8 cellular contexts compared by ENCODE assay signal in genomic region chr9:132670359-132670815, GRCh38. TPM values are rescaled to one million over a fixed set of nuclear protein-coding genes. Genes with fewer than 3 reads are reported as not detected.
DNase-seq lines count a peak whose midpoint lies in the region; ATAC-seq and TF ChIP-seq lines count a peak whose summit lies in the region.

GTF3C4 (plus strand) TSS chr9:132670464; CDS start chr9:132670599, 135 bp downstream.

- intact Hi-C loops in lower leg skin (cut with DNase I; ENCODE audit: low total_unique reads) = no loop called here

- no peak for TF ChIP-seq CTCF in lower leg skin (IDR thresholded peaks at IDR 0.05)

- DNase-seq in SIG-M5 treated with dmso at 0.1 percent for 504 hours (lab: John Stamatoyannopoulos, UW; ENCODE audit: unreplicated experiment) = peak; percentile 55
- no peak for DNase-seq in SIG-M5 (lab: John Stamatoyannopoulos, UW)
- DNase-seq in NCI-H446 treated with DMSO at 0.1 percent for 48 hours (lab: John Stamatoyannopoulos, UW) = peak; percentile 29
- peak; percentile 86 for DNase-seq in activated CD4-positive, alpha-beta T cell treated with anti-CD3 and anti-CD28 coated beads for 4 hours
- DNase-seq in dermis blood vessel endothelial cell = peak; percentile 83
- DNase-seq in lower leg skin (ENCODE audit: low spot score in 2 of 2) = peak; percentile 76 to 96
- DNase-seq in stimulated activated CD4-positive, alpha-beta T cell treated with anti-CD3 and anti-CD28 coated beads, Interleukin-4, amount 100 ng/mL, for 48 hours (ENCODE audit: low read depth in 2 of 2) = peak; percentile 78 to 82

- TF ChIP-seq POLR2A in lower leg skin (IDR thresholded peaks at IDR 0.05) = no peak

- peak within 1 kb of the TSS; percentile 86 for H3K4me3 ChIP-seq in lower leg skin (ENCODE audit: low read depth, poor library complexity, severe bottlenecking)

- WGBS in lower leg skin, 2 donors = 0% methylated on average over 19 of the region's 52 CpGs; no CpG with 5 or more reads in 1 of the 2 donors

- ATAC-seq in HG03039 (IDR thresholded peaks at IDR 0.05; ENCODE audit: unreplicated experiment) = peak; percentile 45

RNA-seq across cellular contexts. Expression of gene GTF3C4, which starts in this region (rescaled TPM):
- total RNA-seq in dermis blood vessel endothelial cell (13.1 and 20.1 TPM in 2 replicates), lower leg skin (10 to 100 TPM; 18.7 to 23.4 (median 20.5) TPM)
